9 cellular contexts compared by ENCODE assay signal in genomic region chr11:10752486-10752885, GRCh38. TPM values are rescaled to one million over a fixed set of nuclear protein-coding genes. Genes with fewer than 3 reads are reported as not detected.
A peak's percentile ranks its signal among the peaks of the same experiment; 100 is the strongest.
DNase-seq lines count a peak whose midpoint lies in the region; ATAC-seq, FAIRE-seq and TF ChIP-seq lines count a peak whose summit lies in the region.
"Had no signal": no experiment of that assay in that cellular context is flagged by ENCODE, and none has a peak within 500 bp of the region (broad histone marks: within the 10 kb centered on the region; RNA-seq: fewer than 3 reads in every experiment).

No MANE protein-coding gene starts in this region.

- RAD21 ChIA-PET in HCT116 (lab: Charles Lee; ENCODE audit: low non-redundant PET in 1 of 2, low total read pairs in 2 of 2, uncharacterized antibody in 2 of 2, unreplicated experiment in 2 of 2) = no interaction called here

- H3K4me2 ChIP-seq in HCT116 (ENCODE audit: low read length) (peak overlapping the region; percentile 83), astrocyte (ENCODE audit: low read length) (peak overlapping the region; percentile 93)

- H3K27ac Mint-ChIP-seq in astrocyte (ENCODE audit: unreplicated experiment) (no peak overlapping the region), memory B cell (no peak overlapping the region)

- H3K9me3 ChIP-seq in HCT116 (ENCODE audit: control insufficient read depth in 1 of 2, insufficient read depth in 1 of 2, low read depth in 1 of 2, low read length in 2 of 2) (no peaks in the 10 kb centered on the region), astrocyte (ENCODE audit: insufficient read depth, low read depth, low read length) (no peaks in the 10 kb centered on the region), mucosa of descending colon (no peaks in the 10 kb centered on the region)

- H3K4me1 Mint-ChIP-seq in astrocyte (ENCODE audit: low read depth, unreplicated experiment) (peaks cover 2% of the 10 kb centered on the region), memory B cell (peaks cover 10% of the 10 kb centered on the region)

- H3K9me3 Mint-ChIP-seq in astrocyte (ENCODE audit: unreplicated experiment) (no peaks in the 10 kb centered on the region), memory B cell (no peaks in the 10 kb centered on the region)

- H3K36me3 Mint-ChIP-seq in astrocyte (ENCODE audit: low read depth, unreplicated experiment) (no peaks in the 10 kb centered on the region), memory B cell (peaks cover 9% of the 10 kb centered on the region)

- H3K27me3 Mint-ChIP-seq in astrocyte (ENCODE audit: low read depth, unreplicated experiment) = no peaks in the 10 kb centered on the region
- no peaks in the 10 kb centered on the region for H3K27me3 Mint-ChIP-seq in memory B cell

- no peak for TF ChIP-seq RAD21 in HCT116 (IDR thresholded peaks at IDR 0.05; ENCODE audit: low read depth)

- TF ChIP-seq POLR2A in HCT116 (IDR thresholded peaks at IDR 0.05; ENCODE audit: borderline replicate concordance, extremely low read depth, insufficient read depth, insufficient read length) = no peak

- CTCF ChIA-PET in AG04449 (lab: Yijun Ruan, JAX) (interaction anchor here (0.9 to 1.7 kb wide), 2 partner anchors 11 to 212 kb away, joined by 3 to 4 read pairs; partner anchors contain the start of gene RNF141), HCT116 (lab: Charles Lee) (no interaction called here)

- H3K9me2 ChIP-seq in HCT116 (ENCODE audit: insufficient read depth) = no peaks in the 10 kb centered on the region

- H3K27ac ChIP-seq in HCT116 (ENCODE audit: low read depth, low read length) (no peak overlapping the region), astrocyte (ENCODE audit: low read depth, low read length) (no peak overlapping the region)

- POLR2A ChIA-PET in AG04449 (lab: Yijun Ruan, JAX) = no interaction called here
- POLR2A ChIA-PET in HCT116 (lab: Charles Lee) = interaction anchor here (1.9 kb wide), 1 partner anchor 56 kb away, joined by 7 read pairs; the partner anchor contains the start of gene EIF4G2

- ATAC-seq in HCT116 = no peak
- ATAC-seq in memory B cell (ENCODE audit: low read depth) = no peak
- no peak for ATAC-seq in mucosa of descending colon

- H3K27me3 ChIP-seq in HCT116 (ENCODE audit: insufficient read depth, low read length) (no peaks in the 10 kb centered on the region), astrocyte (ENCODE audit: insufficient read depth, low read length) (no peaks in the 10 kb centered on the region)

- no peak for FAIRE-seq in astrocyte (lab: Jason Lieb, UNC)

- no peak for DNase-seq in AG04449 (ENCODE audit: low read depth, low spot score)
- DNase-seq in HCT116 (ENCODE audit: low read depth, low spot score) = no peak
- DNase-seq in astrocyte (ENCODE audit: low read depth) = no peak
- no peak for DNase-seq in memory B cell (ENCODE audit: low spot score in 2 of 2)
- no peak for DNase-seq in mucosa of descending colon
- no peak for DNase-seq in COR-L47 (lab: John Stamatoyannopoulos, UW)
- no peak for DNase-seq in NCI-H187 (lab: John Stamatoyannopoulos, UW)
- no peak for DNase-seq in H4 (ENCODE audit: low spot score)
- DNase-seq: activated naive CD4-positive, alpha-beta T cell treated with Interleukin-2 at 50 U/mL for 16 hours had no signal

- H3K36me3 ChIP-seq in HCT116 (ENCODE audit: control insufficient read depth in 1 of 2, insufficient read depth in 2 of 2, low read length in 2 of 2) (peaks cover 37 to 43% of the 10 kb centered on the region in 2 experiments), astrocyte (ENCODE audit: insufficient read depth, low read length) (peaks cover 23% of the 10 kb centered on the region), mucosa of descending colon (ENCODE audit: low read depth) (no peaks in the 10 kb centered on the region)

- H3K79me2 ChIP-seq in HCT116 (ENCODE audit: insufficient read depth, low read length) = peaks cover 46% of the 10 kb centered on the region
- H3K79me2 ChIP-seq in astrocyte (ENCODE audit: insufficient read depth, low read length) = peaks cover 27% of the 10 kb centered on the region

- intact Hi-C loops in HCT116 (cut with micrococcal nuclease) (no loop called here), mucosa of descending colon (cut with DNase I, micrococcal nuclease) (no loop called here)

- no TSS peak for BruUV-seq in HCT116 (replicated peaks; lab: Mats Ljungman, UMichigan)

- H3K4me3 ChIP-seq in AG04449 (ENCODE audit: low read depth, low read length) (peak overlapping the region; percentile 68), HCT116 (replicated peaks in 1 of 2; ENCODE audit: low read depth in 1 of 2, low read length in 2 of 2) (peak overlapping the region; percentile 94 to 97), astrocyte (ENCODE audit: insufficient read depth, low read depth, low read length) (peak overlapping the region; percentile 86), mucosa of descending colon (no peak overlapping the region)

- H3K9ac ChIP-seq in HCT116 (ENCODE audit: low read length) = peak overlapping the region; percentile 80; the same call in 1 of the 2 replicates
- H3K9ac ChIP-seq in astrocyte (ENCODE audit: low read length) = peak overlapping the region; percentile 86

- peak overlapping the region; percentile 96 for H3K4me3 Mint-ChIP-seq in astrocyte (ENCODE audit: unreplicated experiment)
- H3K4me3 Mint-ChIP-seq in memory B cell = peak overlapping the region; percentile 93

- H3K4me1 ChIP-seq in HCT116 (ENCODE audit: control insufficient read depth in 1 of 2, insufficient read depth in 2 of 2, low read length in 2 of 2) (peaks cover 7 to 15% of the 10 kb centered on the region in 2 experiments; a peak in 3 of 4 replicates), astrocyte (ENCODE audit: insufficient read depth, low read length) (peaks cover 8% of the 10 kb centered on the region), mucosa of descending colon (ENCODE audit: low read depth) (peaks cover 7% of the 10 kb centered on the region)

- H4K20me1 ChIP-seq in HCT116 (ENCODE audit: insufficient read depth) (no peaks in the 10 kb centered on the region), astrocyte (ENCODE audit: insufficient read depth, low read length) (peaks cover 13% of the 10 kb centered on the region)

- no peak overlapping the region for H2AFZ ChIP-seq in HCT116 (ENCODE audit: low read depth, low read length, poor library complexity, severe bottlenecking)
- H2AFZ ChIP-seq in astrocyte (ENCODE audit: low read depth, low read length) = no peak overlapping the region

- no peak for TF ChIP-seq CTCF in AG04449 (IDR thresholded peaks at IDR 0.05; ENCODE audit: insufficient read depth, low read length, missing control alignments)
- no peak for TF ChIP-seq CTCF in HCT116 (IDR thresholded peaks at IDR 0.05 in 2 of 3, conservative IDR thresholded peaks at IDR 0.05 in 1 of 3; ENCODE audit: borderline replicate concordance in 1 of 3, insufficient read depth in 1 of 3, low read depth in 2 of 3, low read length in 2 of 3)
- TF ChIP-seq CTCF in astrocyte (IDR thresholded peaks at IDR 0.05; ENCODE audit: insufficient read depth, low read depth, low read length) = no peak
- TF ChIP-seq CTCF in mucosa of descending colon (IDR thresholded peaks at IDR 0.05) = no peak

TF ChIP-seq in HCT116, 20 proteins besides CTCF, POLR2A, EP300 and RAD21:
- TF ChIP-seq POLR2AphosphoS5 (IDR thresholded peaks at IDR 0.05; ENCODE audit: low read depth, low read length) (no peak), JUND (IDR thresholded peaks at IDR 0.05) (no peak), ELF1 (IDR thresholded peaks at IDR 0.05; ENCODE audit: borderline replicate concordance, low read depth) (no peak), EGR1 (IDR thresholded peaks at IDR 0.05; ENCODE audit: low read depth) (no peak)

RNA-seq across cellular contexts. Expression of gene CTR9, which starts 1.4 kb away (rescaled TPM):
- 68.4 TPM for total RNA-seq in HCT116 (2021; ENCODE audit: unreplicated experiment)
- 23.7 and 33.3 TPM in 2 replicates for polyA plus RNA-seq in HCT116 (2012)
- 29.3 and 36.0 TPM in 2 replicates for total RNA-seq in astrocyte
- 10 to 100 TPM; 27.1 to 30.9 (median 27.4) TPM for total RNA-seq in mucosa of descending colon
- 11.7 and 17.2 TPM in 2 replicates for total RNA-seq in H4 (2014; rRNA removed; shearing (Covaris generic))

RNA-seq across cellular contexts. Expression of gene EIF4G2, which starts 56.2 kb away (rescaled TPM):
- total RNA-seq in HCT116 (2021; ENCODE audit: unreplicated experiment) (888 TPM), astrocyte (1,309 and 1,364 TPM in 2 replicates), mucosa of descending colon (100 to 1,000 TPM; 776 to 976 (median 934) TPM)
- polyA plus RNA-seq in HCT116 (2012) = 257 and 341 TPM in 2 replicates
- 728 and 827 TPM in 2 replicates for total RNA-seq in H4 (2014; rRNA removed; shearing (Covaris generic))

RNA-seq across cellular contexts. Expression of gene IRAG1, which starts 58.9 kb away (rescaled TPM):
- total RNA-seq in HCT116 (2021; ENCODE audit: unreplicated experiment) (3.7 TPM), astrocyte (3.7 and 5.4 TPM in 2 replicates), mucosa of descending colon (100 to 1,000 TPM in 1 of 3 donors, 10 to 100 TPM in 1, 1 to 10 TPM in 1; 7.5 to 134 (median 15.4) TPM)
- polyA plus RNA-seq in HCT116 (2012) = 2.0 and 2.3 TPM in 2 replicates
- total RNA-seq in H4 (2014; rRNA removed; shearing (Covaris generic)) = 0.27 and 0.66 TPM in 2 replicates
